Comparison of ENCODE assay signal across 1 cellular context in genomic region chr14:73850940-73851339, GRCh38.
TF ChIP-seq lines count a peak whose summit lies in the region.

No MANE protein-coding gene starts in this region.

TF ChIP-seq in GM12878, 131 proteins besides CTCF, POLR2A, EP300 and RAD21:
- TF ChIP-seq ZBTB11 (CRISPR knock-in tag; IDR thresholded peaks at IDR 0.05) (no peak), STAT3 (IDR thresholded peaks at IDR 0.05; ENCODE audit: low read depth, low read length) (no peak), RCOR1 (conservative IDR thresholded peaks at IDR 0.05; ENCODE audit: low read depth, low read length) (no peak), YY1 (IDR thresholded peaks at IDR 0.05; ENCODE audit: low read depth, low read length) (no peak), ZNF207 (IDR thresholded peaks at IDR 0.05; ENCODE audit: borderline replicate concordance) (no peak), IKZF2 (IDR thresholded peaks at IDR 0.05) (no peak), CUX1 (IDR thresholded peaks at IDR 0.05; ENCODE audit: insufficient replicate concordance, low read depth, low read length) (no peak), BHLHE40 (IDR thresholded peaks at IDR 0.05; ENCODE audit: borderline replicate concordance in 1 of 2, low read depth in 2 of 2, low read length in 1 of 2) (no peak), PML (IDR thresholded peaks at IDR 0.05; ENCODE audit: low read length) (no peak), MYB (IDR thresholded peaks at IDR 0.05; ENCODE audit: borderline replicate concordance, low read depth, low read length) (no peak), TARDBP (IDR thresholded peaks at IDR 0.05; ENCODE audit: borderline replicate concordance) (no peak)
